Comparison of ENCODE assay signal across 36 cellular contexts in the genomic region with DNA sequence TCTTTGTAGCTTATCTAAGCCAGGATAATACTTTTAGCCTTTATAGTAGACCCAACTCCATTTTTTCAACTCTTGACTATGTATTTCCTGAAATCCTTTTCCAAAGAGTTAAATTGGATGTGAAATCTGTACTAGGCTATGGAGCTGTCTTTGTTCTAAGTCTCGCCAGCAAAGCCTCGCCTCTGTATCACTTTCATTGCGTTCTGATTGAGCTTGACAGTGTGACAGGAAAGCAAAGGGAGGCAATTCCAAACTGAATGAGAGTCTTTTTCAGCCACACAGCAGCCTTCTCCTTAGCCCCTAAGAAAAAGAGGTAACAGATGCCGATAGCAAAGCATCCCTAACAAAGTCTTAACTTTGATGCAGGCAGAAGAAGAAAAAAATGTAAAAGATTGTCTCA.
"Had no signal": no experiment of that assay in that cellular context is flagged by ENCODE, and none has a peak within 500 bp of the region (broad histone marks: within the 10 kb centered on the region; RNA-seq: fewer than 3 reads in every experiment).

No MANE protein-coding gene starts in this region.

- H3K36me3 ChIP-seq: brain microvascular endothelial cell had no signal

- FAIRE-seq: RCC 7860 had no signal

- H3K27me3 ChIP-seq: brain microvascular endothelial cell had no signal

- H3K27ac ChIP-seq: brain microvascular endothelial cell, PC-9, RWPE1, VCaP had no signal

- H3K4me3 ChIP-seq: PC-9 had no signal

- H2AFZ ChIP-seq: PC-9 had no signal

- DNase-seq: activated CD4-positive, alpha-beta memory T cell treated with anti-CD3 and anti-CD28 coated beads, Interleukin-2, amount 10 ng/mL, durations not matched to agents 7 days and 5 days; activated CD4-positive, alpha-beta T cell treated with anti-CD3 and anti-CD28 coated beads for 1 hour; activated CD4-positive, alpha-beta T cell treated with anti-CD3 and anti-CD28 coated beads for 48 hours; activated CD4-positive, CD25-positive, alpha-beta regulatory T cell; activated CD8-positive, alpha-beta memory T cell treated with anti-CD3 and anti-CD28 coated beads for 24 hours; activated CD8-positive, alpha-beta memory T cell treated with anti-CD3 and anti-CD28 coated beads, Interleukin-2, amount 10 ng/mL, durations not matched to agents 7 days and 5 days; activated CD8-positive, alpha-beta memory T cell treated with anti-CD3 and anti-CD28 coated beads, Interleukin-2, amount 50 U/mL, for 48 hours; activated effector memory CD4-positive, alpha-beta T cell treated with Interleukin-2 at 50 U/mL for 16 hours; activated naive CD4-positive, alpha-beta T cell treated with anti-CD3 and anti-CD28 coated beads, Interleukin-2, amount 10 ng/mL, durations not matched to agents 7 days and 5 days; activated naive CD8-positive, alpha-beta T cell treated with anti-CD3 and anti-CD28 coated beads, Interleukin-2, amount 50 U/mL, for 24 hours; activated T-cell treated with anti-CD3 and anti-CD28 coated beads, Interleukin-2, amount 50 U/mL, for 48 hours; anterior cingulate cortex; brain microvascular endothelial cell; central memory CD4-positive, alpha-beta T cell; Karpas-422; NCI-H1105; NCI-H1417 treated with DMSO at 0.1 percent for 48 hours; NCI-H187 treated with DMSO at 0.1 percent for 48 hours; NCI-H2081; NCI-H2171 treated with DMSO at 0.1 percent for 48 hours; NCI-H2227 treated with DMSO at 0.1 percent for 48 hours; NCI-H446; NCI-H510A treated with DMSO at 0.1 percent for 48 hours; NCI-H526 treated with DMSO at 0.1 percent for 48 hours; NCI-H774; NK-92 treated with Interleukin-12 subunit alpha and Interleukin-12 subunit beta, amount 100 ng/mL, for 24 hours; PC-9; SIG-M5; T-cell; T-helper 2 cell; T-helper 9 cell had no signal

- ATAC-seq: activated CD8-positive, alpha-beta memory T cell treated with anti-CD3 and anti-CD28 coated beads, Interleukin-2, amount 10 ng/mL, durations not matched to agents 7 days and 5 days; activated naive CD8-positive, alpha-beta T cell treated with anti-CD3 and anti-CD28 coated beads, Interleukin-2, amount 50 U/mL, for 24 hours; Right ventricle myocardium inferior; SK-N-SH treated with all-trans-retinoic acid at 6 μM for 48 hours; T-cell had no signal

- H3K4me2 ChIP-seq: PC-9 had no signal
